In genomic region chr6:18795726-18796125, GRCh38 we compare ENCODE assay signal across 25 cellular contexts.
"Had no signal": no experiment of that assay in that cellular context is flagged by ENCODE, and none has a peak within 500 bp of the region (broad histone marks: within the 10 kb centered on the region; RNA-seq: fewer than 3 reads in every experiment).

No MANE protein-coding gene starts in this region.

- H3K27me3 Mint-ChIP-seq: activated CD4-positive, alpha-beta T cell treated with anti-CD3 and anti-CD28 coated beads for 36 hours; activated CD8-positive, alpha-beta T cell treated with anti-CD3 and anti-CD28 coated beads for 36 hours; activated naive CD4-positive, alpha-beta T cell treated with anti-CD3 and anti-CD28 coated beads, Interleukin-2, amount 10 ng/mL, durations not matched to agents 7 days and 5 days; activated naive CD8-positive, alpha-beta T cell treated with anti-CD3 and anti-CD28 coated beads for 36 hours had no signal

- DNase-seq: activated CD4-positive, alpha-beta T cell treated with anti-CD3 and anti-CD28 coated beads for 36 hours; activated CD4-positive, alpha-beta T cell treated with anti-CD3 and anti-CD28 coated beads, Interleukin-2, amount 50 U/mL, for 1 hour; activated CD8-positive, alpha-beta memory T cell treated with anti-CD3 and anti-CD28 coated beads, Interleukin-2, amount 50 U/mL, for 4 hours; activated CD8-positive, alpha-beta T cell treated with anti-CD3 and anti-CD28 coated beads for 36 hours; activated gamma-delta T cell treated with Interleukin-2 at 50 U/mL for 16 hours; activated naive CD4-positive, alpha-beta T cell treated with anti-CD3 and anti-CD28 coated beads, Interleukin-2, amount 10 ng/mL, durations not matched to agents 7 days and 5 days; activated naive CD8-positive, alpha-beta T cell treated with anti-CD3 and anti-CD28 coated beads for 36 hours; activated T-cell treated with anti-CD3 and anti-CD28 coated beads, Interleukin-2, amount 50 U/mL, for 72 hours; brain microvascular endothelial cell; IMR-90; Kasumi-1; KBM-7; NCI-H1048; NCI-H146; NCI-H187 treated with DMSO at 0.1 percent for 48 hours; NCI-H2107; NCI-H510A treated with DMSO at 0.1 percent for 48 hours; NCI-H774; NK-92 treated with Interleukin-12 subunit alpha and Interleukin-12 subunit beta, amount 100 ng/mL, for 24 hours; OCI-M1; RPMI8226; SK-N-SH; T-helper 1 cell had no signal

- H3K27ac ChIP-seq: brain microvascular endothelial cell, VCaP had no signal

- H3K36me3 ChIP-seq: brain microvascular endothelial cell had no signal

- H3K4me3 Mint-ChIP-seq: activated CD4-positive, alpha-beta T cell treated with anti-CD3 and anti-CD28 coated beads for 36 hours; activated CD8-positive, alpha-beta T cell treated with anti-CD3 and anti-CD28 coated beads for 36 hours; activated naive CD4-positive, alpha-beta T cell treated with anti-CD3 and anti-CD28 coated beads, Interleukin-2, amount 10 ng/mL, durations not matched to agents 7 days and 5 days; activated naive CD8-positive, alpha-beta T cell treated with anti-CD3 and anti-CD28 coated beads for 36 hours; activated T-cell treated with anti-CD3 and anti-CD28 coated beads, Interleukin-2, amount 50 U/mL, for 72 hours had no signal

- H3K4me1 Mint-ChIP-seq: activated CD4-positive, alpha-beta T cell treated with anti-CD3 and anti-CD28 coated beads for 36 hours; activated naive CD4-positive, alpha-beta T cell treated with anti-CD3 and anti-CD28 coated beads, Interleukin-2, amount 10 ng/mL, durations not matched to agents 7 days and 5 days; activated naive CD8-positive, alpha-beta T cell treated with anti-CD3 and anti-CD28 coated beads for 36 hours had no signal

- H3K9me3 ChIP-seq: SK-N-SH had no signal

- H3K27me3 ChIP-seq: brain microvascular endothelial cell had no signal

- H3K9ac ChIP-seq: SK-N-SH had no signal

- H3K36me3 Mint-ChIP-seq: activated naive CD4-positive, alpha-beta T cell treated with anti-CD3 and anti-CD28 coated beads, Interleukin-2, amount 10 ng/mL, durations not matched to agents 7 days and 5 days; activated naive CD8-positive, alpha-beta T cell treated with anti-CD3 and anti-CD28 coated beads for 36 hours had no signal

- H3K27ac Mint-ChIP-seq: activated CD4-positive, alpha-beta T cell treated with anti-CD3 and anti-CD28 coated beads for 36 hours; activated CD8-positive, alpha-beta T cell treated with anti-CD3 and anti-CD28 coated beads for 36 hours; activated naive CD4-positive, alpha-beta T cell treated with anti-CD3 and anti-CD28 coated beads, Interleukin-2, amount 10 ng/mL, durations not matched to agents 7 days and 5 days; activated naive CD8-positive, alpha-beta T cell treated with anti-CD3 and anti-CD28 coated beads for 36 hours; activated T-cell treated with anti-CD3 and anti-CD28 coated beads, Interleukin-2, amount 50 U/mL, for 72 hours; activated T-helper 2 cell treated with anti-CD3 and anti-CD28 coated beads, Interferon-gamma antibody, Interleukin-2, Interleukin-4, amounts not matched to agents 10 μg/mL and 5 μg/mL and 100 μg/mL, durations not matched to agents 14 hours and 24 hours and 36 hours had no signal

- H3K4me2 ChIP-seq: SK-N-SH had no signal
